19 cellular contexts compared by ENCODE assay signal in the genomic region with DNA sequence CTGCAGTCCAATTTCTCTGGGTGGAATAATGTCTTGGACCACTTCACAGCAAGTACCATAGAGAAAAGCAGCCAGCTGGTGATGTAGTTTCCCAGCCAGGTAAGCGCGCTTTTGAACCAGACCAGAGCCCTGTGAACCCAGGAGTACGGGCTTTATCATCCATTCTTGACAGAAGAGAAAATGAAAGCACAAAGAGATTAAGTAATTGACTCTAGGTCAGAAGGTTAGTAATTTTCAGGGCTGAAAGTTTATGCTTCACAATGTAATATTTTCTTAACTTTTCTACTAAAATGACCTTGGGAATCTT.
"Had no signal": no experiment of that assay in that cellular context is flagged by ENCODE, and none has a peak within 500 bp of the region (broad histone marks: within the 10 kb centered on the region; RNA-seq: fewer than 3 reads in every experiment).

No MANE protein-coding gene starts in this region.

- H3K27ac ChIP-seq: cardiac muscle cell, dorsolateral prefrontal cortex, right atrium auricular region, skin epidermis had no signal

- H3K4me3 Mint-ChIP-seq: activated T-cell treated with anti-CD3 and anti-CD28 coated beads, Interleukin-2, amount 50 U/mL, for 72 hours; nephron progenitor cell; stimulated activated naive B cell treated with anti-CD40 and anti-IgM and Interleukin-4, amounts not matched to agents 10 μg/mL and 1 μg/mL and 100 μg/mL, for 72 hours; T-helper 1 cell treated with Interleukin-12 subunit alpha and Interleukin-12 subunit beta and Interleukin-4 antibody, amounts not matched to agents 30 μg/mL and 1 μg/mL, for 36 hours had no signal

- H3K9me3 ChIP-seq: right atrium auricular region, tibial nerve had no signal

- DNase-seq: activated CD4-positive, alpha-beta T cell treated with anti-CD3 and anti-CD28 coated beads, Interleukin-2, amount 50 U/mL, for 4 hours; activated CD8-positive, alpha-beta memory T cell treated with anti-CD3 and anti-CD28 coated beads, Interleukin-2, amount 50 U/mL, for 4 hours; activated gamma-delta T cell treated with Interleukin-2 at 50 U/mL for 16 hours; activated T-cell treated with anti-CD3 and anti-CD28 coated beads, Interleukin-2, amount 50 U/mL, for 72 hours; dorsolateral prefrontal cortex; mesendoderm; nephron progenitor cell; occipital lobe; SIG-M5; stimulated activated CD4-positive, alpha-beta T cell treated with anti-CD3 and anti-CD28 coated beads, Interleukin-15, amount 100 ng/mL, for 24 hours; stimulated activated CD4-positive, alpha-beta T cell treated with anti-CD3 and anti-CD28 coated beads, Interleukin-4, amount 100 ng/mL, for 1 hour; stimulated activated naive B cell treated with anti-CD40 and anti-IgM and Interleukin-4, amounts not matched to agents 10 μg/mL and 1 μg/mL and 100 μg/mL, for 72 hours had no signal

- H3K36me3 Mint-ChIP-seq: stimulated activated naive B cell treated with anti-CD40 and anti-IgM and Interleukin-4, amounts not matched to agents 10 μg/mL and 1 μg/mL and 100 μg/mL, for 72 hours had no signal

- H3K4me1 ChIP-seq: right atrium auricular region had no signal

- H3K27me3 ChIP-seq: cardiac muscle cell, right atrium auricular region, tibial nerve had no signal

- H3K27me3 Mint-ChIP-seq: stimulated activated naive B cell treated with anti-CD40 and anti-IgM and Interleukin-4, amounts not matched to agents 10 μg/mL and 1 μg/mL and 100 μg/mL, for 72 hours had no signal

- H3K9me3 Mint-ChIP-seq: activated T-cell treated with anti-CD3 and anti-CD28 coated beads, Interleukin-2, amount 50 U/mL, for 72 hours; stimulated activated naive B cell treated with anti-CD40 and anti-IgM and Interleukin-4, amounts not matched to agents 10 μg/mL and 1 μg/mL and 100 μg/mL, for 72 hours; T-helper 1 cell treated with Interleukin-12 subunit alpha and Interleukin-12 subunit beta and Interleukin-4 antibody, amounts not matched to agents 30 μg/mL and 1 μg/mL, for 36 hours had no signal

- H3K27ac Mint-ChIP-seq: activated T-cell treated with anti-CD3 and anti-CD28 coated beads, Interleukin-2, amount 50 U/mL, for 72 hours; nephron progenitor cell; progenitor cell of endocrine pancreas; stimulated activated naive B cell treated with anti-CD40 and anti-IgM and Interleukin-4, amounts not matched to agents 10 μg/mL and 1 μg/mL and 100 μg/mL, for 72 hours; T-helper 1 cell treated with Interleukin-12 subunit alpha and Interleukin-12 subunit beta and Interleukin-4 antibody, amounts not matched to agents 30 μg/mL and 1 μg/mL, for 36 hours had no signal

- FAIRE-seq: islet of Langerhans had no signal

- H3K36me3 ChIP-seq: cardiac muscle cell, right atrium auricular region, tibial nerve had no signal

- ATAC-seq: stimulated activated naive B cell treated with anti-CD40 and anti-IgM and Interleukin-4, amounts not matched to agents 10 μg/mL and 1 μg/mL and 100 μg/mL, for 72 hours had no signal

- H3K4me3 ChIP-seq: cardiac muscle cell, dorsolateral prefrontal cortex, right atrium auricular region, skin epidermis, tibial nerve had no signal
